1 cellular context compared by ENCODE assay signal in genomic region chr15:57762302-57762701, GRCh38.
TF ChIP-seq lines count a peak whose summit lies in the region.

No MANE protein-coding gene starts in this region.

TF ChIP-seq in HCT116, 20 proteins besides CTCF, POLR2A, EP300 and RAD21 (continued from another document):
- TF ChIP-seq, protein P1, sequence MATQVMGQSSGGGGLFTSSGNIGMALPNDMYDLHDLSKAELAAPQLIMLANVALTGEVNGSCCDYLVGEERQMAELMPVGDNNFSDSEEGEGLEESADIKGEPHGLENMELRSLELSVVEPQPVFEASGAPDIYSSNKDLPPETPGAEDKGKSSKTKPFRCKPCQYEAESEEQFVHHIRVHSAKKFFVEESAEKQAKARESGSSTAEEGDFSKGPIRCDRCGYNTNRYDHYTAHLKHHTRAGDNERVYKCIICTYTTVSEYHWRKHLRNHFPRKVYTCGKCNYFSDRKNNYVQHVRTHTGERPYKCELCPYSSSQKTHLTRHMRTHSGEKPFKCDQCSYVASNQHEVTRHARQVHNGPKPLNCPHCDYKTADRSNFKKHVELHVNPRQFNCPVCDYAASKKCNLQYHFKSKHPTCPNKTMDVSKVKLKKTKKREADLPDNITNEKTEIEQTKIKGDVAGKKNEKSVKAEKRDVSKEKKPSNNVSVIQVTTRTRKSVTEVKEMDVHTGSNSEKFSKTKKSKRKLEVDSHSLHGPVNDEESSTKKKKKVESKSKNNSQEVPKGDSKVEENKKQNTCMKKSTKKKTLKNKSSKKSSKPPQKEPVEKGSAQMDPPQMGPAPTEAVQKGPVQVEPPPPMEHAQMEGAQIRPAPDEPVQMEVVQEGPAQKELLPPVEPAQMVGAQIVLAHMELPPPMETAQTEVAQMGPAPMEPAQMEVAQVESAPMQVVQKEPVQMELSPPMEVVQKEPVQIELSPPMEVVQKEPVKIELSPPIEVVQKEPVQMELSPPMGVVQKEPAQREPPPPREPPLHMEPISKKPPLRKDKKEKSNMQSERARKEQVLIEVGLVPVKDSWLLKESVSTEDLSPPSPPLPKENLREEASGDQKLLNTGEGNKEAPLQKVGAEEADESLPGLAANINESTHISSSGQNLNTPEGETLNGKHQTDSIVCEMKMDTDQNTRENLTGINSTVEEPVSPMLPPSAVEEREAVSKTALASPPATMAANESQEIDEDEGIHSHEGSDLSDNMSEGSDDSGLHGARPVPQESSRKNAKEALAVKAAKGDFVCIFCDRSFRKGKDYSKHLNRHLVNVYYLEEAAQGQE (IDR thresholded peaks at IDR 0.05; ENCODE audit: low read depth), result no peak
- TF ChIP-seq EZH2phosphoT487 (IDR thresholded peaks at IDR 0.05; ENCODE audit: borderline replicate concordance) (no peak), SRF (IDR thresholded peaks at IDR 0.05; ENCODE audit: low read depth) (no peak), SIN3A (IDR thresholded peaks at IDR 0.05; ENCODE audit: low read depth) (no peak), YY1 (IDR thresholded peaks at IDR 0.05; ENCODE audit: extremely low read depth, insufficient replicate concordance, low read depth, low read length) (no peak), EGR1 (IDR thresholded peaks at IDR 0.05; ENCODE audit: low read depth) (no peak), SP1 (IDR thresholded peaks at IDR 0.05; ENCODE audit: low read depth) (no peak), EZH2 (IDR thresholded peaks at IDR 0.05) (no peak), TCF7L2 (IDR thresholded peaks at IDR 0.05; ENCODE audit: borderline replicate concordance, extremely low read depth, insufficient read depth, insufficient read length) (no peak), ZBTB33 (IDR thresholded peaks at IDR 0.05; ENCODE audit: extremely low read depth, insufficient replicate concordance, low read length) (no peak)
- TF ChIP-seq, protein P2, sequence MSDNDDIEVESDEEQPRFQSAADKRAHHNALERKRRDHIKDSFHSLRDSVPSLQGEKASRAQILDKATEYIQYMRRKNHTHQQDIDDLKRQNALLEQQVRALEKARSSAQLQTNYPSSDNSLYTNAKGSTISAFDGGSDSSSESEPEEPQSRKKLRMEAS (IDR thresholded peaks at IDR 0.05), result no peak
